In the genomic region with DNA sequence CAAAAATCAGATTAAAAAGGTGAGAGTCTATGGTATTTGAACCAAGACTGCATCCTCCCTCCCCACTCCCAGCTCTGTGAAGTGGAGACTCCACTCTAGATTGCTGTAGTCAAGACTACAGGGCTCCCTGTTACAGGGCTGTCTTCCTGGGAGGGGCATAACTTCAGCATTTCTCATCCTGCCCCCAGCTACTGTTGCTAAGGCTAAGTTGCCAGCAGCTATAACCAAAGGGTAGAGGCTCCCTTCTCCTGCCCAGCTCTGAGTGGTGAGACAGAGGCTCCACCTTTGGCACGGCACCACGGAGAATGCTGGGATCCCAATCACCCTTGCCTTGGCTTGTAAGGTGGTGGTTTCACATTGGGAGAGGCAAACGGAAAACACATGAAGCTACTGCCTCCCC, we compare ENCODE assay signal across 1 cellular context.
TF ChIP-seq lines count a peak whose summit lies in the region.

No MANE protein-coding gene starts in this region.

TF ChIP-seq in GM23338, 12 proteins besides CTCF, POLR2A, EP300 and RAD21 (continued from another document):
- TF ChIP-seq, protein P1, sequence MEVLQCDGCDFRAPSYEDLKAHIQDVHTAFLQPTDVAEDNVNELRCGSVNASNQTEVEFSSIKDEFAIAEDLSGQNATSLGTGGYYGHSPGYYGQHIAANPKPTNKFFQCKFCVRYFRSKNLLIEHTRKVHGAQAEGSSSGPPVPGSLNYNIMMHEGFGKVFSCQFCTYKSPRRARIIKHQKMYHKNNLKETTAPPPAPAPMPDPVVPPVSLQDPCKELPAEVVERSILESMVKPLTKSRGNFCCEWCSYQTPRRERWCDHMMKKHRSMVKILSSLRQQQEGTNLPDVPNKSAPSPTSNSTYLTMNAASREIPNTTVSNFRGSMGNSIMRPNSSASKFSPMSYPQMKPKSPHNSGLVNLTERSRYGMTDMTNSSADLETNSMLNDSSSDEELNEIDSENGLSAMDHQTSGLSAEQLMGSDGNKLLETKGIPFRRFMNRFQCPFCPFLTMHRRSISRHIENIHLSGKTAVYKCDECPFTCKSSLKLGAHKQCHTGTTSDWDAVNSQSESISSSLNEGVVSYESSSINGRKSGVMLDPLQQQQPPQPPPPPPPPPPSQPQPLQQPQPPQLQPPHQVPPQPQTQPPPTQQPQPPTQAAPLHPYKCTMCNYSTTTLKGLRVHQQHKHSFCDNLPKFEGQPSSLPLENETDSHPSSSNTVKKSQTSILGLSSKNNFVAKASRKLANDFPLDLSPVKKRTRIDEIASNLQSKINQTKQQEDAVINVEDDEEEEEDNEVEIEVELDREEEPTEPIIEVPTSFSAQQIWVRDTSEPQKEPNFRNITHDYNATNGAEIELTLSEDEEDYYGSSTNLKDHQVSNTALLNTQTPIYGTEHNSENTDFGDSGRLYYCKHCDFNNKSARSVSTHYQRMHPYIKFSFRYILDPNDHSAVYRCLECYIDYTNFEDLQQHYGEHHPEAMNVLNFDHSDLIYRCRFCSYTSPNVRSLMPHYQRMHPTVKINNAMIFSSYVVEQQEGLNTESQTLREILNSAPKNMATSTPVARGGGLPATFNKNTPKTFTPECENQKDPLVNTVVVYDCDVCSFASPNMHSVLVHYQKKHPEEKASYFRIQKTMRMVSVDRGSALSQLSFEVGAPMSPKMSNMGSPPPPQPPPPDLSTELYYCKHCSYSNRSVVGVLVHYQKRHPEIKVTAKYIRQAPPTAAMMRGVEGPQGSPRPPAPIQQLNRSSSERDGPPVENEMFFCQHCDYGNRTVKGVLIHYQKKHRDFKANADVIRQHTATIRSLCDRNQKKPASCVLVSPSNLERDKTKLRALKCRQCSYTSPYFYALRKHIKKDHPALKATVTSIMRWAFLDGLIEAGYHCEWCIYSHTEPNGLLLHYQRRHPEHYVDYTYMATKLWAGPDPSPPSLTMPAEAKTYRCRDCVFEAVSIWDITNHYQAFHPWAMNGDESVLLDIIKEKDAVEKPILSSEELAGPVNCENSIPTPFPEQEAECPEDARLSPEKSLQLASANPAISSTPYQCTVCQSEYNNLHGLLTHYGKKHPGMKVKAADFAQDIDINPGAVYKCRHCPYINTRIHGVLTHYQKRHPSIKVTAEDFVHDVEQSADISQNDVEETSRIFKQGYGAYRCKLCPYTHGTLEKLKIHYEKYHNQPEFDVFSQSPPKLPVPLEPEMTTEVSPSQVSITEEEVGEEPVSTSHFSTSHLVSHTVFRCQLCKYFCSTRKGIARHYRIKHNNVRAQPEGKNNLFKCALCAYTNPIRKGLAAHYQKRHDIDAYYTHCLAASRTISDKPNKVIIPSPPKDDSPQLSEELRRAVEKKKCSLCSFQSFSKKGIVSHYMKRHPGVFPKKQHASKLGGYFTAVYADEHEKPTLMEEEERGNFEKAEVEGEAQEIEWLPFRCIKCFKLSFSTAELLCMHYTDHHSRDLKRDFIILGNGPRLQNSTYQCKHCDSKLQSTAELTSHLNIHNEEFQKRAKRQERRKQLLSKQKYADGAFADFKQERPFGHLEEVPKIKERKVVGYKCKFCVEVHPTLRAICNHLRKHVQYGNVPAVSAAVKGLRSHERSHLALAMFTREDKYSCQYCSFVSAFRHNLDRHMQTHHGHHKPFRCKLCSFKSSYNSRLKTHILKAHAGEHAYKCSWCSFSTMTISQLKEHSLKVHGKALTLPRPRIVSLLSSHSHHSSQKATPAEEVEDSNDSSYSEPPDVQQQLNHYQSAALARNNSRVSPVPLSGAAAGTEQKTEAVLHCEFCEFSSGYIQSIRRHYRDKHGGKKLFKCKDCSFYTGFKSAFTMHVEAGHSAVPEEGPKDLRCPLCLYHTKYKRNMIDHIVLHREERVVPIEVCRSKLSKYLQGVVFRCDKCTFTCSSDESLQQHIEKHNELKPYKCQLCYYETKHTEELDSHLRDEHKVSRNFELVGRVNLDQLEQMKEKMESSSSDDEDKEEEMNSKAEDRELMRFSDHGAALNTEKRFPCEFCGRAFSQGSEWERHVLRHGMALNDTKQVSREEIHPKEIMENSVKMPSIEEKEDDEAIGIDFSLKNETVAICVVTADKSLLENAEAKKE (CRISPR knock-in tag; IDR thresholded peaks at IDR 0.05) = no peak
- no peak for TF ChIP-seq STAT1 (IDR thresholded peaks at IDR 0.05; ENCODE audit: unreplicated experiment)
- TF ChIP-seq ZNF114 (CRISPR knock-in tag; IDR thresholded peaks at IDR 0.05) = no peak
